Comparison of ENCODE assay signal across 9 cellular contexts in the genomic region with DNA sequence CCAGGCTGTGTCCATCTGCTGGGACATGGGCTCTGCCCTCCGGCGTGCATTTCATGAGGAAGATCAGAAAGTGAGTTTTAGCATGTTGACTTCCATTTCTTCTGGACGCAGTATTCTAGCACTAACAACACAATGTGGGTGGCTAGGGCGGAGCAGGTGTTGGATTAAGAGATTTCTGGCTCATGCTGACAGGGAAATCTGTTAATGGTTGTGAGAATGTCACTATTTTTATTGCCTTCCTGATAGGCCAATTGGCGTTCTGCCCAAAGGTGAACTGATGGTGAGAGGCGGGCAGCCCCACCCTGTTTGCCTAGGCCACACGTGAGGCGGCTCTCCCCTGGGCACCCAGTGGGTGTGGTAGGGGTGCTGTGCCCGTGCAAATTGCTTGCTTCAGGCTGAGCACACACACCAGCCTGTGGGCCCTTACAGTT. TPM values are rescaled to one million over a fixed set of nuclear protein-coding genes. Genes with fewer than 3 reads are reported as not detected.
A peak's percentile ranks its signal among the peaks of the same experiment; 100 is the strongest.
DNase-seq lines count a peak whose midpoint lies in the region; ATAC-seq and FAIRE-seq lines count a peak whose summit lies in the region.
"Had no signal": no experiment of that assay in that cellular context is flagged by ENCODE, and none has a peak within 500 bp of the region (broad histone marks: within the 10 kb centered on the region; RNA-seq: fewer than 3 reads in every experiment).

No MANE protein-coding gene starts in this region.

- ATAC-seq in memory B cell (ENCODE audit: low read depth) (no peak), GM21723 (IDR thresholded peaks at IDR 0.05; ENCODE audit: unreplicated experiment) (no peak), GM19452 (IDR thresholded peaks at IDR 0.05; ENCODE audit: unreplicated experiment) (no peak), GM19035 (IDR thresholded peaks at IDR 0.05; ENCODE audit: unreplicated experiment) (no peak)
- ATAC-seq: activated CD8-positive, alpha-beta memory T cell treated with anti-CD3 and anti-CD28 coated beads, Interleukin-2, amount 10 ng/mL, durations not matched to agents 7 days and 5 days had no signal

- H3K27me3 Mint-ChIP-seq in memory B cell = no peaks in the 10 kb centered on the region
- H3K27me3 Mint-ChIP-seq: activated CD8-positive, alpha-beta memory T cell treated with anti-CD3 and anti-CD28 coated beads, Interleukin-2, amount 10 ng/mL, durations not matched to agents 7 days and 5 days had no signal

- DNase-seq in COLO668 (lab: John Stamatoyannopoulos, UW; ENCODE audit: unreplicated experiment) (peak; percentile 90), LoVo (ENCODE audit: low spot score) (peak; percentile 87), SHP77 treated with DMSO at 0.1 percent for 48 hours (lab: John Stamatoyannopoulos, UW) (peak; percentile 51), memory B cell (ENCODE audit: low spot score in 2 of 2) (no peak), frontal cortex (ENCODE audit: low spot score in 2 of 2) (no peak)
- DNase-seq: activated CD8-positive, alpha-beta memory T cell treated with anti-CD3 and anti-CD28 coated beads, Interleukin-2, amount 10 ng/mL, durations not matched to agents 7 days and 5 days had no signal

- no peaks in the 10 kb centered on the region for H3K9me3 Mint-ChIP-seq in memory B cell

- no peak for FAIRE-seq in frontal cortex (lab: Jason Lieb, UNC)

- peaks cover 14% of the 10 kb centered on the region for H3K36me3 Mint-ChIP-seq in memory B cell

- H3K27ac Mint-ChIP-seq in memory B cell = peak overlapping the region; percentile 65
- H3K27ac Mint-ChIP-seq: activated CD8-positive, alpha-beta memory T cell treated with anti-CD3 and anti-CD28 coated beads, Interleukin-2, amount 10 ng/mL, durations not matched to agents 7 days and 5 days had no signal

- H3K4me1 Mint-ChIP-seq in memory B cell = peaks cover 13% of the 10 kb centered on the region

- no peak overlapping the region for H3K4me3 Mint-ChIP-seq in memory B cell
- H3K4me3 Mint-ChIP-seq: activated CD8-positive, alpha-beta memory T cell treated with anti-CD3 and anti-CD28 coated beads, Interleukin-2, amount 10 ng/mL, durations not matched to agents 7 days and 5 days had no signal

RNA-seq across cellular contexts. Expression of gene PGS1, which starts 30.8 kb away (rescaled TPM):
- 18.8 TPM for total RNA-seq in frontal cortex

RNA-seq across cellular contexts. Expression of gene SOCS3, which starts 49.3 kb away (rescaled TPM):
- 5.3 TPM for total RNA-seq in frontal cortex

Comparison
In these comparisons a context has a peak if more than half of its experiments do, and no peak if none do; other contexts are left out.
1. DNase-seq: peak in COLO668 (single experiment), LoVo (single experiment) and SHP77 treated with DMSO at 0.1 percent for 48 hours (single experiment); none in memory B cell (0 of 2) and frontal cortex (0 of 2).